In genomic region chrX:68432648-68433047, GRCh38 we compare ENCODE assay signal across 8 cellular contexts. TPM values are rescaled to one million over a fixed set of nuclear protein-coding genes. Genes with fewer than 3 reads are reported as not detected.
DNase-seq lines count a peak whose midpoint lies in the region; ATAC-seq and TF ChIP-seq lines count a peak whose summit lies in the region.

No MANE protein-coding gene starts in this region.

- in situ Hi-C loops in KBM-7 (cut with MboI; ENCODE audit: low pct_unique_long_range_greater_than_20kb, low sequenced_read_pairs) = no loop called here

- TF ChIP-seq POLR2A in GM18505 (IDR thresholded peaks at IDR 0.05; ENCODE audit: borderline replicate concordance, extremely low read depth, insufficient read depth, insufficient read length) = no peak

- intact Hi-C loops in natural killer cell (cut with micrococcal nuclease) = no loop called here

- CTCF ChIA-PET in BJ (lab: Yijun Ruan, JAX) = interaction anchor here (0.7 to 1.3 kb wide), 3 partner anchors 9 to 14 kb away, joined by 3 to 5 read pairs (median 3); no protein-coding TSS in a partner anchor

- peaks cover 50 to 54% of the 10 kb centered on the region in 2 donors for H3K27me3 Mint-ChIP-seq in natural killer cell (ENCODE audit: low read depth in 2 of 2)

- POLR2A ChIA-PET in BJ (lab: Charles Lee) = no interaction called here

- 0 out of 2 replicates have a peak, but pooled peaks have one; percentile 9 for TF ChIP-seq CTCF in BJ (IDR thresholded peaks at IDR 0.05; ENCODE audit: insufficient read depth, low read depth, low read length)
- no peak for TF ChIP-seq CTCF in natural killer cell (IDR thresholded peaks at IDR 0.05)

- peak overlapping the region; percentile 90 for H3K4me3 Mint-ChIP-seq in natural killer cell

- ATAC-seq in natural killer cell (peak in 1 of 3 donors; percentile 33), HG03571 (IDR thresholded peaks at IDR 0.05; ENCODE audit: unreplicated experiment) (no peak), GM18505 (IDR thresholded peaks at IDR 0.05; ENCODE audit: unreplicated experiment) (no peak)

- no peaks in the 10 kb centered on the region for H3K9me3 Mint-ChIP-seq in natural killer cell

- no peaks in the 10 kb centered on the region for H3K36me3 ChIP-seq in BJ (ENCODE audit: control insufficient read depth, insufficient read depth, low read length)

- no peaks in the 10 kb centered on the region for H3K36me3 Mint-ChIP-seq in natural killer cell

- peak overlapping the region; percentile 67 for H3K4me3 ChIP-seq in BJ (ENCODE audit: low read depth, low read length)

- DNase-seq in BJ (ENCODE audit: low read depth) (no peak), RPMI7951 (ENCODE audit: low read depth) (peak; percentile 33), epithelial cell of prostate (ENCODE audit: low read depth, low spot score) (no peak), natural killer cell (no peak), KBM-7 (no peak)
- DNase-seq in stimulated activated CD4-positive, alpha-beta T cell treated with anti-CD3 and anti-CD28 coated beads, Interleukin-4, amount 100 ng/mL, for 1 hour = no peak

- no peaks in the 10 kb centered on the region for H3K27me3 ChIP-seq in BJ (ENCODE audit: control insufficient read depth, insufficient read depth, low read length)

- peaks cover 18% of the 10 kb centered on the region in 2 donors for H3K4me1 Mint-ChIP-seq in natural killer cell

- peak overlapping the region; percentile 79 for H3K27ac ChIP-seq in epithelial cell of prostate

- H3K27ac Mint-ChIP-seq in natural killer cell = peak overlapping the region in 1 of 2 donors; percentile 58

RNA-seq across cellular contexts. Expression of gene OPHN1, which starts 0.6 kb away (rescaled TPM):
- 4.0 and 5.9 TPM in 2 replicates for polyA plus RNA-seq in BJ (2011; rRNA removed)
- polyA minus RNA-seq in BJ (2011; rRNA and poly(A)+ RNA removed) = 4.8 and 6.6 TPM in 2 replicates
- 3.5 and 6.0 TPM in 2 replicates for total RNA-seq in RPMI7951 (2014; rRNA removed; shearing (Covaris generic))
- total RNA-seq in natural killer cell = 1 to 10 TPM; 1.4 to 5.6 (median 3.7) TPM
